In the genomic region with DNA sequence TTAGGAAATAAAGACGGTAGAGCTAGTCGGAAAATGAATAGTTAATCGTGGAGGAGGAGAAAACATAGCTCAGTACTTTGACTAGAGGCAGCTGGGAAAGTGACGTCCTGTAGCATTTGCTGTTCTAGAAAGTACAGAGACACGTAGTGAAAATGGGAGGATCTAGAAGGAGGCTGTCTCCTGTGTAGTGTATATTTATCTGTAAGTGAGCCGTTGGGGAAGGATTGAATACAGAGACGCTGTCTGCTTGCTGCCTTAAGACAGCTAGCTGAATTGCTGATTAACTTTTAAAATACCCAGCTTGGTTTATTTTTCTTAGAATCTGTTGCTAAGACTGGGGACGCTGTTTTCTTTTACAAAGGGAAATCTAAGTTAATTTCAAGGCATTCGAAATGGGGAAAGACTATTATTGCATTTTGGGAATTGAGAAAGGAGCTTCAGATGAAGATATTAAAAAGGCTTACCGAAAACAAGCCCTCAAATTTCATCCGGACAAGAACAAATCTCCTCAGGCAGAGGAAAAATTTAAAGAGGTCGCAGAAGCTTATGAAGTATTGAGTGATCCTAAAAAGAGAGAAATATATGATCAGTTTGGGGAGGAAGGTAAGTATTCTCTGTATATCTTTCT, we compare ENCODE assay signal across 1 cellular context.
A peak's percentile ranks its signal among the peaks of the same experiment; 100 is the strongest.
TF ChIP-seq lines count a peak whose summit lies in the region.

TSS of gene DNAJB4 (plus strand) at position 221 of the 628 bp plus-strand sequence. CDS start at position 393, 172 bp downstream.

TF ChIP-seq in HepG2, 621 proteins besides CTCF, POLR2A, EP300 and RAD21 (continued from another document):
- TF ChIP-seq, protein P1, sequence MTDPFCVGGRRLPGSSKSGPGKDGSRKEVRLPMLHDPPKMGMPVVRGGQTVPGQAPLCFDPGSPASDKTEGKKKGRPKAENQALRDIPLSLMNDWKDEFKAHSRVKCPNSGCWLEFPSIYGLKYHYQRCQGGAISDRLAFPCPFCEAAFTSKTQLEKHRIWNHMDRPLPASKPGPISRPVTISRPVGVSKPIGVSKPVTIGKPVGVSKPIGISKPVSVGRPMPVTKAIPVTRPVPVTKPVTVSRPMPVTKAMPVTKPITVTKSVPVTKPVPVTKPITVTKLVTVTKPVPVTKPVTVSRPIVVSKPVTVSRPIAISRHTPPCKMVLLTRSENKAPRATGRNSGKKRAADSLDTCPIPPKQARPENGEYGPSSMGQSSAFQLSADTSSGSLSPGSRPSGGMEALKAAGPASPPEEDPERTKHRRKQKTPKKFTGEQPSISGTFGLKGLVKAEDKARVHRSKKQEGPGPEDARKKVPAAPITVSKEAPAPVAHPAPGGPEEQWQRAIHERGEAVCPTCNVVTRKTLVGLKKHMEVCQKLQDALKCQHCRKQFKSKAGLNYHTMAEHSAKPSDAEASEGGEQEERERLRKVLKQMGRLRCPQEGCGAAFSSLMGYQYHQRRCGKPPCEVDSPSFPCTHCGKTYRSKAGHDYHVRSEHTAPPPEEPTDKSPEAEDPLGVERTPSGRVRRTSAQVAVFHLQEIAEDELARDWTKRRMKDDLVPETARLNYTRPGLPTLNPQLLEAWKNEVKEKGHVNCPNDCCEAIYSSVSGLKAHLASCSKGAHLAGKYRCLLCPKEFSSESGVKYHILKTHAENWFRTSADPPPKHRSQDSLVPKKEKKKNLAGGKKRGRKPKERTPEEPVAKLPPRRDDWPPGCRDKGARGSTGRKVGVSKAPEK (CRISPR knock-in tag; IDR thresholded peaks at IDR 0.05; ENCODE audit: borderline replicate concordance), result no peak
- 0 out of 2 replicates have a peak, but pooled peaks have one; percentile 2 for TF ChIP-seq ELF3 (CRISPR knock-in tag; IDR thresholded peaks at IDR 0.05)
- TF ChIP-seq, protein P2, sequence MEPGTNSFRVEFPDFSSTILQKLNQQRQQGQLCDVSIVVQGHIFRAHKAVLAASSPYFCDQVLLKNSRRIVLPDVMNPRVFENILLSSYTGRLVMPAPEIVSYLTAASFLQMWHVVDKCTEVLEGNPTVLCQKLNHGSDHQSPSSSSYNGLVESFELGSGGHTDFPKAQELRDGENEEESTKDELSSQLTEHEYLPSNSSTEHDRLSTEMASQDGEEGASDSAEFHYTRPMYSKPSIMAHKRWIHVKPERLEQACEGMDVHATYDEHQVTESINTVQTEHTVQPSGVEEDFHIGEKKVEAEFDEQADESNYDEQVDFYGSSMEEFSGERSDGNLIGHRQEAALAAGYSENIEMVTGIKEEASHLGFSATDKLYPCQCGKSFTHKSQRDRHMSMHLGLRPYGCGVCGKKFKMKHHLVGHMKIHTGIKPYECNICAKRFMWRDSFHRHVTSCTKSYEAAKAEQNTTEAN (CRISPR knock-in tag; conservative IDR thresholded peaks at IDR 0.05), result no peak
- no peak for TF ChIP-seq ZNF33B (CRISPR knock-in tag; IDR thresholded peaks at IDR 0.05)
- TF ChIP-seq FOXA3 (CRISPR knock-in tag; IDR thresholded peaks at IDR 0.05), result peak; percentile 23; the same call in 1 of the 2 replicates
- TF ChIP-seq, protein P3, sequence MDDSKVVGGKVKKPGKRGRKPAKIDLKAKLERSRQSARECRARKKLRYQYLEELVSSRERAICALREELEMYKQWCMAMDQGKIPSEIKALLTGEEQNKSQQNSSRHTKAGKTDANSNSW (CRISPR knock-in tag; IDR thresholded peaks at IDR 0.05; ENCODE audit: borderline replicate concordance), result no peak
- no peak for TF ChIP-seq ETV5 (CRISPR knock-in tag; IDR thresholded peaks at IDR 0.05; ENCODE audit: borderline replicate concordance)
- TF ChIP-seq MAFF (IDR thresholded peaks at IDR 0.05; ENCODE audit: low read depth, low read length), result no peak
- no peak for TF ChIP-seq ZUFSP (CRISPR knock-in tag; IDR thresholded peaks at IDR 0.05; ENCODE audit: borderline replicate concordance)
- TF ChIP-seq KMT2A (CRISPR knock-in tag; IDR thresholded peaks at IDR 0.05), result 0 out of 2 replicates have a peak, but pooled peaks have one; percentile 29
- TF ChIP-seq SNAPC2 (CRISPR knock-in tag; IDR thresholded peaks at IDR 0.05), result no peak; the same call in 1 of the 2 replicates
- TF ChIP-seq, protein P4, sequence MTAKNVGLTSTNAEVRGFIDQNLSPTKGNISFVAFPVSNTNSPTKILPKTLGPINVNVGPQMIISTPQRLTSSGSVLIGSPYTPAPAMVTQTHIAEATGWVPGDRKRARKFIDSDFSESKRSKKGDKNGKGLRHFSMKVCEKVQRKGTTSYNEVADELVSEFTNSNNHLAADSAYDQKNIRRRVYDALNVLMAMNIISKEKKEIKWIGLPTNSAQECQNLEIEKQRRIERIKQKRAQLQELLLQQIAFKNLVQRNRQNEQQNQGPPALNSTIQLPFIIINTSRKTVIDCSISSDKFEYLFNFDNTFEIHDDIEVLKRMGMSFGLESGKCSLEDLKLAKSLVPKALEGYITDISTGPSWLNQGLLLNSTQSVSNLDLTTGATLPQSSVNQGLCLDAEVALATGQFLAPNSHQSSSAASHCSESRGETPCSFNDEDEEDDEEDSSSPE (CRISPR knock-in tag; IDR thresholded peaks at IDR 0.05), result peak; percentile 13; the same call in 1 of the 2 replicates
- 0 out of 2 replicates have a peak, but pooled peaks have one; percentile 20 for TF ChIP-seq TARDBP (CRISPR knock-in tag; IDR thresholded peaks at IDR 0.05)
- TF ChIP-seq, protein P5, sequence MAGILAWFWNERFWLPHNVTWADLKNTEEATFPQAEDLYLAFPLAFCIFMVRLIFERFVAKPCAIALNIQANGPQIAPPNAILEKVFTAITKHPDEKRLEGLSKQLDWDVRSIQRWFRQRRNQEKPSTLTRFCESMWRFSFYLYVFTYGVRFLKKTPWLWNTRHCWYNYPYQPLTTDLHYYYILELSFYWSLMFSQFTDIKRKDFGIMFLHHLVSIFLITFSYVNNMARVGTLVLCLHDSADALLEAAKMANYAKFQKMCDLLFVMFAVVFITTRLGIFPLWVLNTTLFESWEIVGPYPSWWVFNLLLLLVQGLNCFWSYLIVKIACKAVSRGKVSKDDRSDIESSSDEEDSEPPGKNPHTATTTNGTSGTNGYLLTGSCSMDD (CRISPR knock-in tag; IDR thresholded peaks at IDR 0.05), result no peak
TF ChIP-seq in HepG2: peak in this region for 42.
